In the genomic region with DNA sequence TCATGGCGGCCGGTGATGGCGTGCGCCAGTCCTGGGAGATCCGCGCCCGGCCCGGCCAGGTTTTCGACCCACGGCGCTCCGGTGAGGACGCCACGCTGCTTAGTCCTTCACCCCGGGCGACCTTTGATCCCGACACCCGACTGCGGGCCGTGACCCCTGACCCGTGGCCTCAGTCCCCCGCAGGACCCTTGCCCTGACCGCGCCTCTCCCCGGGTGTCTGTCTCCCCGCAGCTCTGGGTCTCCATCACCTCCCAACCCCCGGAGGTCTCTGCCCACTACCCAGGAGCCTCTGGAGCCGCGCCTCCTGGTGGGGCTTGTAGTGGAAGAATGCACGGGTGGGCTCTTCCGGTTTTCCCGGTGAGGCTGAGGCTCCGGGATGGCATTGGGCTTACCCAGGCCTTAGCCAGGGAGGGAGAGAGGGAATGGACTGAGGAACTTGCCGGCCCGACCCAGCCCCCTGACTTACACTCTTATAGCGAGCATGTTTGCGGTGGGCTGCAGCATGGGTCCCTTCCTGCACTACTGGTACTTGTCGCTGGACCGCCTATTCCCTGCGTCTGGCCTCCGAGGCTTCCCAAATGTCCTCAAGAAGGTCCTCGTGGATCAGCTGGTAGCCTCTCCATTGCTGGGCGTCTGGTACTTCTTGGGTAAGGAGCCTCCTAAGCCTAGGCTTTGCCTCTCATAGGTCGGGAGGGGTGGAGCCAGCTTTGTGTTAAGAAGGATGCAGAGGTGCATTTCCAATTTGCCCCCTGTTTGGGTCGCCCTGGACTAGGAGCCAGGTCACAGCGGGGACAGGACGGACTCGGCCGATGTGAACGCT, we compare ENCODE assay signal across 1 cellular context.
TF ChIP-seq lines count a peak whose summit lies in the region.

No MANE protein-coding gene starts in this region.

TF ChIP-seq in HEK293, 187 proteins besides CTCF, POLR2A, EP300 and RAD21 (continued from another document and continues in another):
- TF ChIP-seq, protein P1, sequence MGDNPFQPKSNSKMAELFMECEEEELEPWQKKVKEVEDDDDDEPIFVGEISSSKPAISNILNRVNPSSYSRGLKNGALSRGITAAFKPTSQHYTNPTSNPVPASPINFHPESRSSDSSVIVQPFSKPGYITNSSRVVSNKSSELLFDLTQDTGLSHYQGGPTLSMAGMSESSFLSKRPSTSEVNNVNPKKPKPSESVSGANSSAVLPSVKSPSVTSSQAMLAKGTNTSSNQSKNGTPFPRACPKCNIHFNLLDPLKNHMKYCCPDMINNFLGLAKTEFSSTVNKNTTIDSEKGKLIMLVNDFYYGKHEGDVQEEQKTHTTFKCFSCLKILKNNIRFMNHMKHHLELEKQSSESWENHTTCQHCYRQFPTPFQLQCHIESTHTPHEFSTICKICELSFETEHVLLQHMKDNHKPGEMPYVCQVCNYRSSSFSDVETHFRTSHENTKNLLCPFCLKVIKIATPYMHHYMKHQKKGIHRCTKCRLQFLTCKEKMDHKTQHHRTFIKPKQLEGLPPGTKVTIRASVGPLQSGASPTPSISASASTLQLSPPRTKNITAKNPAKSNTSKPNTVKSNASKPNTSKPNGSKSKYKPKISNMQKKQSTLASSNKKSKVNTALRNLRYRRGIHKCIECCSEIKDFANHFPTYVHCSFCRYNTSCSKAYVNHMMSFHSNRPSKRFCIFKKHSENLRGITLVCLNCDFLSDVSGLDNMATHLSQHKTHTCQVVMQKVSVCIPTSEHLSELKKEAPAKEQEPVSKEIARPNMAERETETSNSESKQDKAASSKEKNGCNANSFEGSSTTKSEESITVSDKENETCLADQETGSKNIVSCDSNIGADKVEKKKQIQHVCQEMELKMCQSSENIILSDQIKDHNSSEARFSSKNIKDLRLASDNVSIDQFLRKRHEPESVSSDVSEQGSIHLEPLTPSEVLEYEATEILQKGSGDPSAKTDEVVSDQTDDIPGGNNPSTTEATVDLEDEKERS (tag by site-specific recombination; IDR thresholded peaks at IDR 0.05) = 0 out of 2 replicates have a peak, but pooled peaks have one; percentile 11
- TF ChIP-seq ZFP69B (tag by site-specific recombination; IDR thresholded peaks at IDR 0.05) (no peak), ZNF175 (tag by site-specific recombination; IDR thresholded peaks at IDR 0.05) (no peak), ZNF354C (tag by site-specific recombination; IDR thresholded peaks at IDR 0.05; ENCODE audit: borderline replicate concordance, low read depth) (no peak), ZNF837 (tag by site-specific recombination; IDR thresholded peaks at IDR 0.05) (no peak), ZNF610 (tag by site-specific recombination; IDR thresholded peaks at IDR 0.05; ENCODE audit: borderline replicate concordance) (0 out of 2 replicates have a peak, but pooled peaks have one; percentile 67), ZBTB7A (tag by site-specific recombination; IDR thresholded peaks at IDR 0.05; ENCODE audit: low read depth) (no peak), OVOL3 (tag by site-specific recombination; IDR thresholded peaks at IDR 0.05) (no peak), ZFHX2 (tag by site-specific recombination; conservative IDR thresholded peaks at IDR 0.05) (no peak; the same call in 1 of the 2 replicates), ZNF211 (tag by site-specific recombination; IDR thresholded peaks at IDR 0.05; ENCODE audit: low read depth) (no peak), ZNF473 (tag by site-specific recombination; IDR thresholded peaks at IDR 0.05) (no peak), ZNF146 (tag by site-specific recombination; IDR thresholded peaks at IDR 0.05) (no peak), REPIN1 (tag by site-specific recombination; IDR thresholded peaks at IDR 0.05; ENCODE audit: low read depth) (no peak), SCRT2 (tag by site-specific recombination; IDR thresholded peaks at IDR 0.05) (peak; percentile 24; the same call in 1 of the 2 replicates), ZNF560 (tag by site-specific recombination; IDR thresholded peaks at IDR 0.05; ENCODE audit: borderline replicate concordance) (no peak), BCL11A (tag by site-specific recombination; IDR thresholded peaks at IDR 0.05; ENCODE audit: low read depth) (peak; percentile 93), ZFP3 (tag by site-specific recombination; IDR thresholded peaks at IDR 0.05; ENCODE audit: low read depth) (no peak), ZNF785 (tag by site-specific recombination; IDR thresholded peaks at IDR 0.05) (no peak), ZNF394 (tag by site-specific recombination; IDR thresholded peaks at IDR 0.05; ENCODE audit: borderline replicate concordance) (no peak), ZNF561 (tag by site-specific recombination; IDR thresholded peaks at IDR 0.05; ENCODE audit: borderline replicate concordance) (no peak), GLIS1 (tag by site-specific recombination; IDR thresholded peaks at IDR 0.05) (peak; percentile 28; the same call in 1 of the 2 replicates), YY2 (tag by site-specific recombination; IDR thresholded peaks at IDR 0.05) (peak; percentile 84), ZNF777 (tag by site-specific recombination; IDR thresholded peaks at IDR 0.05; ENCODE audit: borderline replicate concordance) (no peak; the same call in 1 of the 2 replicates), HOXD13 (CRISPR knock-in tag; IDR thresholded peaks at IDR 0.05; ENCODE audit: borderline replicate concordance) (no peak)
- TF ChIP-seq, protein P2, sequence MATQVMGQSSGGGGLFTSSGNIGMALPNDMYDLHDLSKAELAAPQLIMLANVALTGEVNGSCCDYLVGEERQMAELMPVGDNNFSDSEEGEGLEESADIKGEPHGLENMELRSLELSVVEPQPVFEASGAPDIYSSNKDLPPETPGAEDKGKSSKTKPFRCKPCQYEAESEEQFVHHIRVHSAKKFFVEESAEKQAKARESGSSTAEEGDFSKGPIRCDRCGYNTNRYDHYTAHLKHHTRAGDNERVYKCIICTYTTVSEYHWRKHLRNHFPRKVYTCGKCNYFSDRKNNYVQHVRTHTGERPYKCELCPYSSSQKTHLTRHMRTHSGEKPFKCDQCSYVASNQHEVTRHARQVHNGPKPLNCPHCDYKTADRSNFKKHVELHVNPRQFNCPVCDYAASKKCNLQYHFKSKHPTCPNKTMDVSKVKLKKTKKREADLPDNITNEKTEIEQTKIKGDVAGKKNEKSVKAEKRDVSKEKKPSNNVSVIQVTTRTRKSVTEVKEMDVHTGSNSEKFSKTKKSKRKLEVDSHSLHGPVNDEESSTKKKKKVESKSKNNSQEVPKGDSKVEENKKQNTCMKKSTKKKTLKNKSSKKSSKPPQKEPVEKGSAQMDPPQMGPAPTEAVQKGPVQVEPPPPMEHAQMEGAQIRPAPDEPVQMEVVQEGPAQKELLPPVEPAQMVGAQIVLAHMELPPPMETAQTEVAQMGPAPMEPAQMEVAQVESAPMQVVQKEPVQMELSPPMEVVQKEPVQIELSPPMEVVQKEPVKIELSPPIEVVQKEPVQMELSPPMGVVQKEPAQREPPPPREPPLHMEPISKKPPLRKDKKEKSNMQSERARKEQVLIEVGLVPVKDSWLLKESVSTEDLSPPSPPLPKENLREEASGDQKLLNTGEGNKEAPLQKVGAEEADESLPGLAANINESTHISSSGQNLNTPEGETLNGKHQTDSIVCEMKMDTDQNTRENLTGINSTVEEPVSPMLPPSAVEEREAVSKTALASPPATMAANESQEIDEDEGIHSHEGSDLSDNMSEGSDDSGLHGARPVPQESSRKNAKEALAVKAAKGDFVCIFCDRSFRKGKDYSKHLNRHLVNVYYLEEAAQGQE (tag by site-specific recombination; IDR thresholded peaks at IDR 0.05) = no peak
- TF ChIP-seq, protein P3, sequence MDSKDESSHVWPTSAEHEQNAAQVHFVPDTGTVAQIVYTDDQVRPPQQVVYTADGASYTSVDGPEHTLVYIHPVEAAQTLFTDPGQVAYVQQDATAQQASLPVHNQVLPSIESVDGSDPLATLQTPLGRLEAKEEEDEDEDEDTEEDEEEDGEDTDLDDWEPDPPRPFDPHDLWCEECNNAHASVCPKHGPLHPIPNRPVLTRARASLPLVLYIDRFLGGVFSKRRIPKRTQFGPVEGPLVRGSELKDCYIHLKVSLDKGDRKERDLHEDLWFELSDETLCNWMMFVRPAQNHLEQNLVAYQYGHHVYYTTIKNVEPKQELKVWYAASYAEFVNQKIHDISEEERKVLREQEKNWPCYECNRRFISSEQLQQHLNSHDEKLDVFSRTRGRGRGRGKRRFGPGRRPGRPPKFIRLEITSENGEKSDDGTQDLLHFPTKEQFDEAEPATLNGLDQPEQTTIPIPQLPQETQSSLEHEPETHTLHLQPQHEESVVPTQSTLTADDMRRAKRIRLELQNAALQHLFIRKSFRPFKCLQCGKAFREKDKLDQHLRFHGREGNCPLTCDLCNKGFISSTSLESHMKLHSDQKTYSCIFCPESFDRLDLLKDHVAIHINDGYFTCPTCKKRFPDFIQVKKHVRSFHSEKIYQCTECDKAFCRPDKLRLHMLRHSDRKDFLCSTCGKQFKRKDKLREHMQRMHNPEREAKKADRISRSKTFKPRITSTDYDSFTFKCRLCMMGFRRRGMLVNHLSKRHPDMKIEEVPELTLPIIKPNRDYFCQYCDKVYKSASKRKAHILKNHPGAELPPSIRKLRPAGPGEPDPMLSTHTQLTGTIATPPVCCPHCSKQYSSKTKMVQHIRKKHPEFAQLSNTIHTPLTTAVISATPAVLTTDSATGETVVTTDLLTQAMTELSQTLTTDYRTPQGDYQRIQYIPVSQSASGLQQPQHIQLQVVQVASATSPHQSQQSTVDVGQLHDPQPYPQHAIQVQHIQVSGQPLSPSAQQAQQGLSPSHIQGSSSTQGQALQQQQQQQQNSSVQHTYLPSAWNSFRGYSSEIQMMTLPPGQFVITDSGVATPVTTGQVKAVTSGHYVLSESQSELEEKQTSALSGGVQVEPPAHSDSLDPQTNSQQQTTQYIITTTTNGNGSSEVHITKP (tag by site-specific recombination; IDR thresholded peaks at IDR 0.05) = no peak; the same call in 1 of the 2 replicates
- TF ChIP-seq, protein P4, sequence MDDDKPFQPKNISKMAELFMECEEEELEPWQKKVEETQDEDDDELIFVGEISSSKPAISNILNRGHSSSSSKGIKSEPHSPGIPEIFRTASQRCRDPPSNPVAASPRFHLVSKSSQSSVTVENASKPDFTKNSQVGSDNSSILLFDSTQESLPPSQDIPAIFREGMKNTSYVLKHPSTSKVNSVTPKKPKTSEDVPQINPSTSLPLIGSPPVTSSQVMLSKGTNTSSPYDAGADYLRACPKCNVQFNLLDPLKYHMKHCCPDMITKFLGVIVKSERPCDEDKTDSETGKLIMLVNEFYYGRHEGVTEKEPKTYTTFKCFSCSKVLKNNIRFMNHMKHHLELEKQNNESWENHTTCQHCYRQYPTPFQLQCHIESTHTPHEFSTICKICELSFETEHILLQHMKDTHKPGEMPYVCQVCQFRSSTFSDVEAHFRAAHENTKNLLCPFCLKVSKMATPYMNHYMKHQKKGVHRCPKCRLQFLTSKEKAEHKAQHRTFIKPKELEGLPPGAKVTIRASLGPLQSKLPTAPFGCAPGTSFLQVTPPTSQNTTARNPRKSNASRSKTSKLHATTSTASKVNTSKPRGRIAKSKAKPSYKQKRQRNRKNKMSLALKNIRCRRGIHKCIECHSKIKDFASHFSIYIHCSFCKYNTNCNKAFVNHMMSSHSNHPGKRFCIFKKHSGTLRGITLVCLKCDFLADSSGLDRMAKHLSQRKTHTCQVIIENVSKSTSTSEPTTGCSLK (tag by site-specific recombination; IDR thresholded peaks at IDR 0.05) = no peak
- TF ChIP-seq, protein P5, sequence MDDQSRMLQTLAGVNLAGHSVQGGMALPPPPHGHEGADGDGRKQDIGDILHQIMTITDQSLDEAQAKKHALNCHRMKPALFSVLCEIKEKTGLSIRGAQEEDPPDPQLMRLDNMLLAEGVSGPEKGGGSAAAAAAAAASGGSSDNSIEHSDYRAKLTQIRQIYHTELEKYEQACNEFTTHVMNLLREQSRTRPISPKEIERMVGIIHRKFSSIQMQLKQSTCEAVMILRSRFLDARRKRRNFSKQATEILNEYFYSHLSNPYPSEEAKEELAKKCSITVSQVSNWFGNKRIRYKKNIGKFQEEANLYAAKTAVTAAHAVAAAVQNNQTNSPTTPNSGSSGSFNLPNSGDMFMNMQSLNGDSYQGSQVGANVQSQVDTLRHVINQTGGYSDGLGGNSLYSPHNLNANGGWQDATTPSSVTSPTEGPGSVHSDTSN (CRISPR knock-in tag; IDR thresholded peaks at IDR 0.05) = no peak
- TF ChIP-seq, protein P6, sequence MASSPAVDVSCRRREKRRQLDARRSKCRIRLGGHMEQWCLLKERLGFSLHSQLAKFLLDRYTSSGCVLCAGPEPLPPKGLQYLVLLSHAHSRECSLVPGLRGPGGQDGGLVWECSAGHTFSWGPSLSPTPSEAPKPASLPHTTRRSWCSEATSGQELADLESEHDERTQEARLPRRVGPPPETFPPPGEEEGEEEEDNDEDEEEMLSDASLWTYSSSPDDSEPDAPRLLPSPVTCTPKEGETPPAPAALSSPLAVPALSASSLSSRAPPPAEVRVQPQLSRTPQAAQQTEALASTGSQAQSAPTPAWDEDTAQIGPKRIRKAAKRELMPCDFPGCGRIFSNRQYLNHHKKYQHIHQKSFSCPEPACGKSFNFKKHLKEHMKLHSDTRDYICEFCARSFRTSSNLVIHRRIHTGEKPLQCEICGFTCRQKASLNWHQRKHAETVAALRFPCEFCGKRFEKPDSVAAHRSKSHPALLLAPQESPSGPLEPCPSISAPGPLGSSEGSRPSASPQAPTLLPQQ (tag by site-specific recombination; IDR thresholded peaks at IDR 0.05) = peak; percentile 55
- TF ChIP-seq, protein P7, sequence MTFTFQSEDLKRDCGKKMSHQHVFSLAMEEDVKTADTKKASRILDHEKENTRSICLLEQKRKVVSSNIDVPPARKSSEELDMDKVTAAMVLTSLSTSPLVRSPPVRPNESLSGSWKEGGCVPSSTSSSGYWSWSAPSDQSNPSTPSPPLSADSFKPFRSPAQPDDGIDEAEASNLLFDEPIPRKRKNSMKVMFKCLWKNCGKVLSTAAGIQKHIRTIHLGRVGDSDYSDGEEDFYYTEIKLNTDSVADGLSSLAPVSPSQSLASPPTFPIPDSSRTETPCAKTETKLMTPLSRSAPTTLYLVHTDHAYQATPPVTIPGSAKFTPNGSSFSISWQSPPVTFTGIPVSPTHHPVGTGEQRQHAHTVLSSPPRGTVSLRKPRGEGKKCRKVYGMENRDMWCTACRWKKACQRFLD (tag by site-specific recombination; IDR thresholded peaks at IDR 0.05) = no peak
- TF ChIP-seq, protein P8, sequence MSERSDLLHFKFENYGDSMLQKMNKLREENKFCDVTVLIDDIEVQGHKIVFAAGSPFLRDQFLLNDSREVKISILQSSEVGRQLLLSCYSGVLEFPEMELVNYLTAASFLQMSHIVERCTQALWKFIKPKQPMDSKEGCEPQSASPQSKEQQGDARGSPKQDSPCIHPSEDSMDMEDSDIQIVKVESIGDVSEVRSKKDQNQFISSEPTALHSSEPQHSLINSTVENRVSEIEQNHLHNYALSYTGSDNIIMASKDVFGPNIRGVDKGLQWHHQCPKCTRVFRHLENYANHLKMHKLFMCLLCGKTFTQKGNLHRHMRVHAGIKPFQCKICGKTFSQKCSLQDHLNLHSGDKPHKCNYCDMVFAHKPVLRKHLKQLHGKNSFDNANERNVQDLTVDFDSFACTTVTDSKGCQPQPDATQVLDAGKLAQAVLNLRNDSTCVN (tag by site-specific recombination; optimal IDR thresholded peaks at IDR 0.05) = peak; percentile 33
- TF ChIP-seq, protein P9, sequence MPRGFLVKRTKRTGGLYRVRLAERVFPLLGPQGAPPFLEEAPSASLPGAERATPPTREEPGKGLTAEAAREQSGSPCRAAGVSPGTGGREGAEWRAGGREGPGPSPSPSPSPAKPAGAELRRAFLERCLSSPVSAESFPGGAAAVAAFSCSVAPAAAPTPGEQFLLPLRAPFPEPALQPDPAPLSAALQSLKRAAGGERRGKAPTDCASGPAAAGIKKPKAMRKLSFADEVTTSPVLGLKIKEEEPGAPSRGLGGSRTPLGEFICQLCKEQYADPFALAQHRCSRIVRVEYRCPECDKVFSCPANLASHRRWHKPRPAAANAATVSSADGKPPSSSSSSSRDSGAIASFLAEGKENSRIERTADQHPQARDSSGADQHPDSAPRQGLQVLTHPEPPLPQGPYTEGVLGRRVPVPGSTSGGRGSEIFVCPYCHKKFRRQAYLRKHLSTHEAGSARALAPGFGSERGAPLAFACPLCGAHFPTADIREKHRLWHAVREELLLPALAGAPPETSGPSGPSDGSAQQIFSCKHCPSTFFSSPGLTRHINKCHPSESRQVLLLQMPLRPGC (tag by site-specific recombination; IDR thresholded peaks at IDR 0.05) = no peak
